Comparison of ENCODE assay signal across 1 cellular context in the genomic region with DNA sequence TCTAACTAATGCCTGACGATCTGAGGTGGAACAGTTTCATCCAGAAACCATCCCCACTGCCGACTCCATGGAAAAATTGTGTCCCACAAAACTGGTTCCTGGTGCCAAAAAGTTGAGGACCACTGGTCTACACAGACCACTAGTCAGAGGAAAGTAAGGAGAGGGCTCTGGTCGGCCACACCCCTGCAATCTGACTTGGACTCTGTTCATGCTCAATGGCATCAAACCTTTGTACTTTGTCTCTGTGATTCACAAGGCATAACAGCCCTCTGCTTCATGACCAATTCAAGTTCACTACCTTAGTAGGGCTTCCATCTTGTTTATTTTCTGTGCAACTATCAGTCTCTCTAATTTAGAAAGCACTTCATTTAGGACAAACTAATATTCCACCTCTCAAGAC.
TF ChIP-seq lines count a peak whose summit lies in the region.

No MANE protein-coding gene starts in this region.

TF ChIP-seq in K562, 482 proteins besides CTCF, POLR2A, EP300 and RAD21:
- no peak for TF ChIP-seq ZNF384 (IDR thresholded peaks at IDR 0.05; ENCODE audit: low read depth, low read length)
- no peak for TF ChIP-seq NFYB (IDR thresholded peaks at IDR 0.05; ENCODE audit: extremely low read depth, insufficient read length)
- TF ChIP-seq CTBP1 (IDR thresholded peaks at IDR 0.05; ENCODE audit: borderline replicate concordance) = no peak
- TF ChIP-seq, protein P1, sequence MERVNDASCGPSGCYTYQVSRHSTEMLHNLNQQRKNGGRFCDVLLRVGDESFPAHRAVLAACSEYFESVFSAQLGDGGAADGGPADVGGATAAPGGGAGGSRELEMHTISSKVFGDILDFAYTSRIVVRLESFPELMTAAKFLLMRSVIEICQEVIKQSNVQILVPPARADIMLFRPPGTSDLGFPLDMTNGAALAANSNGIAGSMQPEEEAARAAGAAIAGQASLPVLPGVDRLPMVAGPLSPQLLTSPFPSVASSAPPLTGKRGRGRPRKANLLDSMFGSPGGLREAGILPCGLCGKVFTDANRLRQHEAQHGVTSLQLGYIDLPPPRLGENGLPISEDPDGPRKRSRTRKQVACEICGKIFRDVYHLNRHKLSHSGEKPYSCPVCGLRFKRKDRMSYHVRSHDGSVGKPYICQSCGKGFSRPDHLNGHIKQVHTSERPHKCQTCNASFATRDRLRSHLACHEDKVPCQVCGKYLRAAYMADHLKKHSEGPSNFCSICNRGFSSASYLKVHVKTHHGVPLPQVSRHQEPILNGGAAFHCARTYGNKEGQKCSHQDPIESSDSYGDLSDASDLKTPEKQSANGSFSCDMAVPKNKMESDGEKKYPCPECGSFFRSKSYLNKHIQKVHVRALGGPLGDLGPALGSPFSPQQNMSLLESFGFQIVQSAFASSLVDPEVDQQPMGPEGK (CRISPR knock-in tag; IDR thresholded peaks at IDR 0.05; ENCODE audit: borderline replicate concordance) = no peak
- no peak for TF ChIP-seq RBBP5 (IDR thresholded peaks at IDR 0.05; ENCODE audit: borderline replicate concordance, insufficient read depth, low read length, poor library complexity, severe bottlenecking)
- no peak for TF ChIP-seq DNMT1 (IDR thresholded peaks at IDR 0.05)
- TF ChIP-seq, protein P2, sequence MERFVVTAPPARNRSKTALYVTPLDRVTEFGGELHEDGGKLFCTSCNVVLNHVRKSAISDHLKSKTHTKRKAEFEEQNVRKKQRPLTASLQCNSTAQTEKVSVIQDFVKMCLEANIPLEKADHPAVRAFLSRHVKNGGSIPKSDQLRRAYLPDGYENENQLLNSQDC (CRISPR knock-in tag; IDR thresholded peaks at IDR 0.05) = no peak
- no peak for TF ChIP-seq MAFK (IDR thresholded peaks at IDR 0.05; ENCODE audit: low read length)
- TF ChIP-seq ZNF79 (CRISPR knock-in tag; IDR thresholded peaks at IDR 0.05; ENCODE audit: low read depth) = no peak
- TF ChIP-seq, protein P3, sequence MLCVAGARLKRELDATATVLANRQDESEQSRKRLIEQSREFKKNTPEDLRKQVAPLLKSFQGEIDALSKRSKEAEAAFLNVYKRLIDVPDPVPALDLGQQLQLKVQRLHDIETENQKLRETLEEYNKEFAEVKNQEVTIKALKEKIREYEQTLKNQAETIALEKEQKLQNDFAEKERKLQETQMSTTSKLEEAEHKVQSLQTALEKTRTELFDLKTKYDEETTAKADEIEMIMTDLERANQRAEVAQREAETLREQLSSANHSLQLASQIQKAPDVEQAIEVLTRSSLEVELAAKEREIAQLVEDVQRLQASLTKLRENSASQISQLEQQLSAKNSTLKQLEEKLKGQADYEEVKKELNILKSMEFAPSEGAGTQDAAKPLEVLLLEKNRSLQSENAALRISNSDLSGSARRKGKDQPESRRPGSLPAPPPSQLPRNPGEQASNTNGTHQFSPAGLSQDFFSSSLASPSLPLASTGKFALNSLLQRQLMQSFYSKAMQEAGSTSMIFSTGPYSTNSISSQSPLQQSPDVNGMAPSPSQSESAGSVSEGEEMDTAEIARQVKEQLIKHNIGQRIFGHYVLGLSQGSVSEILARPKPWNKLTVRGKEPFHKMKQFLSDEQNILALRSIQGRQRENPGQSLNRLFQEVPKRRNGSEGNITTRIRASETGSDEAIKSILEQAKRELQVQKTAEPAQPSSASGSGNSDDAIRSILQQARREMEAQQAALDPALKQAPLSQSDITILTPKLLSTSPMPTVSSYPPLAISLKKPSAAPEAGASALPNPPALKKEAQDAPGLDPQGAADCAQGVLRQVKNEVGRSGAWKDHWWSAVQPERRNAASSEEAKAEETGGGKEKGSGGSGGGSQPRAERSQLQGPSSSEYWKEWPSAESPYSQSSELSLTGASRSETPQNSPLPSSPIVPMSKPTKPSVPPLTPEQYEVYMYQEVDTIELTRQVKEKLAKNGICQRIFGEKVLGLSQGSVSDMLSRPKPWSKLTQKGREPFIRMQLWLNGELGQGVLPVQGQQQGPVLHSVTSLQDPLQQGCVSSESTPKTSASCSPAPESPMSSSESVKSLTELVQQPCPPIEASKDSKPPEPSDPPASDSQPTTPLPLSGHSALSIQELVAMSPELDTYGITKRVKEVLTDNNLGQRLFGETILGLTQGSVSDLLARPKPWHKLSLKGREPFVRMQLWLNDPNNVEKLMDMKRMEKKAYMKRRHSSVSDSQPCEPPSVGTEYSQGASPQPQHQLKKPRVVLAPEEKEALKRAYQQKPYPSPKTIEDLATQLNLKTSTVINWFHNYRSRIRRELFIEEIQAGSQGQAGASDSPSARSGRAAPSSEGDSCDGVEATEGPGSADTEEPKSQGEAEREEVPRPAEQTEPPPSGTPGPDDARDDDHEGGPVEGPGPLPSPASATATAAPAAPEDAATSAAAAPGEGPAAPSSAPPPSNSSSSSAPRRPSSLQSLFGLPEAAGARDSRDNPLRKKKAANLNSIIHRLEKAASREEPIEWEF (CRISPR knock-in tag; IDR thresholded peaks at IDR 0.05) = no peak
- no peak for TF ChIP-seq KDM5B (IDR thresholded peaks at IDR 0.05; ENCODE audit: insufficient replicate concordance, low read depth, low read length)
- no peak for TF ChIP-seq DMBX1 (CRISPR knock-in tag; IDR thresholded peaks at IDR 0.05; ENCODE audit: borderline replicate concordance)
- no peak for TF ChIP-seq ZNF699 (CRISPR knock-in tag; IDR thresholded peaks at IDR 0.05; ENCODE audit: insufficient replicate concordance)
- no peak for TF ChIP-seq GTF2A2 (tag; IDR thresholded peaks at IDR 0.05)
